ENCODE assay signal across 8 cellular contexts in the genomic region with DNA sequence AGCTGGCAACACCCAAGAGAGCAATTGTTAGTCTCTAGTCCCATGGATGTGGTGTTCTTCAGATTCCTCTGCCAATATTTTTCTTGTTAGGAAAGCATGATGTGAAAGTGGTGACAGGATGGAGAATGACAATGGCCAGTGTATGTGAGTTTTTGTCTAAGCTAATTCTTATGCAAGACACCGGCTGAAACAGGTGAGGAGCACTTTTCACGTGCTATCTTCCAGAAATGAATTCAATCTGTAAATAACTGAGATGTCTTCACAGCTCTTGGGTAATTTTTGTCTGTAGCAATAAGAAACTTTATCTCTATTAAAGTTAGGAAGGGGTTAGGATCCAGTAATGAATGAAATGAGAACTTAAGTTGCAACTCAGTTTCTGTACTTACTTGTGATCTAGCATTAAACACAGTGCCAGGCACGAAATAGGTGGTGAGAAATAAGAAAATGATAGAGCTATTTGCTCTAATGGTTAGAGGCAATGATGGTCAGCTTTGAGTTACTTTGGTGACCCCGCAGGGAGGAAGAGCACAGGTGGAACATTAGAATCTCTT. TPM values are rescaled to one million over a fixed set of nuclear protein-coding genes. Genes with fewer than 3 reads are reported as not detected.
DNase-seq lines count a peak whose midpoint lies in the region; ATAC-seq, FAIRE-seq and TF ChIP-seq lines count a peak whose summit lies in the region.

No MANE protein-coding gene starts in this region.

- H3K27ac ChIP-seq in CD8-positive, alpha-beta memory T cell (ENCODE audit: low read depth, low read length): peak overlapping the region; percentile 68
- H3K27ac ChIP-seq in H1 (ENCODE audit: low read depth, low read length): peak overlapping the region; percentile 51; the same call in 1 of the 2 replicates
- H3K27ac ChIP-seq in neutrophil: peak overlapping the region; percentile 81

- peak overlapping the region; percentile 65; the same call in 1 of the 2 replicates for H2AFZ ChIP-seq in H1 (ENCODE audit: low read length)

- H3K4me1 Mint-ChIP-seq in CD8-positive, alpha-beta memory T cell: peaks cover 49 to 59% (median 58%) of the 10 kb centered on the region in 3 donors

- POLR2A ChIA-PET in CD8-positive, alpha-beta memory T cell (lab: Charles Lee): interaction anchor here (3.8 kb wide), 1 partner anchor 128 kb away, joined by 29 read pairs; the partner anchor contains the start of gene NFE2L2
- POLR2A ChIA-PET in H1 (lab: Charles Lee; ENCODE audit: partially characterized antibody): interaction anchor here (0.8 to 2.6 kb wide), 11 partner anchors 9 to 212 kb away, joined by 3 to 11 read pairs (median 4); partner anchors contain the start of gene NFE2L2

- H3K27me3 Mint-ChIP-seq in CD8-positive, alpha-beta memory T cell: no peaks in the 10 kb centered on the region

- H3K4me1 ChIP-seq in CD8-positive, alpha-beta memory T cell (ENCODE audit: insufficient read depth, low read length): peaks cover 31% of the 10 kb centered on the region
- H3K4me1 ChIP-seq in H1 (replicated peaks in 1 of 4; ENCODE audit: control insufficient read depth in 3 of 4, insufficient read depth in 4 of 4, low read length in 3 of 4) (peaks cover 0 to 2% (median 0%) of the 10 kb centered on the region in 4 experiments; a peak in 1 of 7 replicates), neutrophil (ENCODE audit: control insufficient read depth in 1 of 2, insufficient read depth in 1 of 2, low read depth in 1 of 2, low read length in 1 of 2) (peaks cover 50 to 51% of the 10 kb centered on the region in 2 experiments)

- no peaks in the 10 kb centered on the region for H3K9me3 ChIP-seq in CD8-positive, alpha-beta memory T cell (ENCODE audit: low read length)
- H3K9me3 ChIP-seq in H1 (ENCODE audit: insufficient read depth in 2 of 2, low read depth in 1 of 2, low read length in 1 of 2): no peaks in the 10 kb centered on the region
- no peaks in the 10 kb centered on the region for H3K9me3 ChIP-seq in neutrophil

- TF ChIP-seq EP300 in H1 (IDR thresholded peaks at IDR 0.05; ENCODE audit: borderline replicate concordance in 1 of 2, low read depth in 2 of 2, low read length in 2 of 2): no peak

- peaks cover 0 to 2% of the 10 kb centered on the region in 2 experiments for H4K20me1 ChIP-seq in H1 (replicated peaks in 1 of 2; ENCODE audit: control insufficient read depth in 1 of 2, insufficient read depth in 2 of 2, low read length in 2 of 2)

- no peaks in the 10 kb centered on the region for H3K9me3 Mint-ChIP-seq in CD8-positive, alpha-beta memory T cell

- H3K4me3 Mint-ChIP-seq in CD8-positive, alpha-beta memory T cell: peak overlapping the region; percentile 83 to 95 (median 92)

- peak overlapping the region; percentile 81 for H3K18ac ChIP-seq in H1 (ENCODE audit: extremely low read depth, low read length)

- 0 out of 2 replicates have a peak, but pooled peaks cover 2% of the 10 kb centered on the region for H3K79me1 ChIP-seq in H1 (ENCODE audit: low read depth, low read length)

- CTCF ChIA-PET in CD8-positive, alpha-beta memory T cell (lab: Charles Lee): interaction anchor here (1.0 to 2.3 kb wide), 7 partner anchors 12 to 227 kb away, joined by 3 to 8 read pairs (median 4); partner anchors contain the start of gene HNRNPA3
- CTCF ChIA-PET in H1 (lab: Charles Lee; ENCODE audit: partially characterized antibody): interaction anchor here (0.8 to 1.2 kb wide), 5 partner anchors 8 to 578 kb away, joined by 3 to 4 read pairs (median 4); no protein-coding TSS in a partner anchor

- WGBS in H1 (ENCODE audit: extremely low coverage in 1 of 2, insufficient coverage in 1 of 2, insufficient read length in 1 of 2, insufficient replicate concordance in 2 of 2, low coverage in 1 of 2, low lambda C conversion rate in 2 of 2, missing lambda C conversion rate in 1 of 2), 2 experiments: 77% methylated on average over 4 of the region's 4 CpGs; no CpG with 5 or more reads in 1 of the 2 experiments

- no peak overlapping the region for H2BK5ac ChIP-seq in H1 (ENCODE audit: low read depth, low read length)

- H3K79me2 ChIP-seq in H1 (ENCODE audit: control insufficient read depth in 1 of 2, insufficient read depth in 2 of 2, low read length in 2 of 2): peaks cover 0 to 44% of the 10 kb centered on the region in 2 experiments; a peak in 3 of 4 replicates

- H3K14ac ChIP-seq in H1 (ENCODE audit: insufficient read length): no peak overlapping the region

- TF ChIP-seq CTCF in LNCaP clone FGC (IDR thresholded peaks at IDR 0.05; ENCODE audit: control insufficient read depth, extremely low read depth, insufficient read depth): no peak
- TF ChIP-seq CTCF in H1 (IDR thresholded peaks at IDR 0.05; ENCODE audit: control extremely low read depth in 1 of 3, insufficient read depth in 1 of 3, low read depth in 1 of 3, low read length in 3 of 3): no peak
- TF ChIP-seq CTCF in neutrophil (IDR thresholded peaks at IDR 0.05): no peak

- H3K4me2 ChIP-seq in H1 (ENCODE audit: insufficient read depth in 1 of 2, low read depth in 2 of 2, low read length in 2 of 2): peak overlapping the region; percentile 64 to 81

- H4K5ac ChIP-seq in H1 (ENCODE audit: insufficient read length, low read depth, low read length): no peak overlapping the region

- H3K36me3 Mint-ChIP-seq in CD8-positive, alpha-beta memory T cell: peaks cover 0 to 17% (median 9%) of the 10 kb centered on the region in 3 donors

- H2AK5ac ChIP-seq in H1 (ENCODE audit: low read depth, low read length): no peak overlapping the region

- H3K36me3 ChIP-seq in CD8-positive, alpha-beta memory T cell (ENCODE audit: insufficient read depth, low read length): no peaks in the 10 kb centered on the region
- H3K36me3 ChIP-seq in H1 (ENCODE audit: control insufficient read depth in 2 of 4, insufficient read depth in 4 of 4, low read length in 3 of 4) (no peaks in the 10 kb centered on the region), neutrophil (no peaks in the 10 kb centered on the region)

- no peak overlapping the region for H2BK120ac ChIP-seq in H1 (replicated peaks; ENCODE audit: low read depth, low read length)

- peak overlapping the region; percentile 94; the same call in 1 of the 2 replicates for H4K8ac ChIP-seq in H1 (ENCODE audit: extremely low read depth, insufficient read depth, low read length)

- H2BK15ac ChIP-seq in H1 (ENCODE audit: low read length): no peak overlapping the region

- H3K23me2 ChIP-seq in H1 (ENCODE audit: low read depth, low read length): peaks cover 9% of the 10 kb centered on the region; the same call in 1 of the 2 replicates

- ATAC-seq in HG02852 (IDR thresholded peaks at IDR 0.05; ENCODE audit: unreplicated experiment): no peak

- H3K4ac ChIP-seq in H1 (replicated peaks; ENCODE audit: insufficient read length, low read depth, low read length): peak overlapping the region; percentile 15

- no peak for TF ChIP-seq POLR2A in H1 (IDR thresholded peaks at IDR 0.05; ENCODE audit: control extremely low read depth in 1 of 2, low read depth in 2 of 2, low read length in 2 of 2)

- peak overlapping the region; percentile 59 to 97 (median 88) for H3K27ac Mint-ChIP-seq in CD8-positive, alpha-beta memory T cell

- no peak for DNase-seq in CD8-positive, alpha-beta memory T cell
- DNase-seq in LNCaP clone FGC (ENCODE audit: low read depth): no peak
- DNase-seq in H1 (ENCODE audit: low read depth in 1 of 2, low spot score in 2 of 2): no peak
- no peak for DNase-seq in stimulated activated CD4-positive, alpha-beta T cell treated with anti-CD3 and anti-CD28 coated beads, Interleukin-15, amount 100 ng/mL, for 24 hours
- DNase-seq in OCI-M1 (lab: John Stamatoyannopoulos, UW): no peak
- no peak for DNase-seq in activated effector memory CD4-positive, alpha-beta T cell treated with Interleukin-2 at 50 U/mL for 16 hours

- H3K56ac ChIP-seq in H1 (replicated peaks; ENCODE audit: insufficient read length, low read depth, low read length): no peak overlapping the region

- H2BK12ac ChIP-seq in H1 (ENCODE audit: low read depth, low read length): 0 out of 2 replicates have a peak overlapping the region, but pooled peaks have one; percentile 22

- H4K91ac ChIP-seq in H1 (replicated peaks; ENCODE audit: insufficient read length, low read length): no peak overlapping the region

- H2BK20ac ChIP-seq in H1 (ENCODE audit: low read length): no peak overlapping the region

- H3K9ac ChIP-seq in H1 (replicated peaks in 1 of 4; ENCODE audit: extremely low read depth in 1 of 4, low read depth in 3 of 4, low read length in 3 of 4): peak overlapping the region in 3 of 4 experiments; percentile 7 to 79 (median 76); a peak in 3 of 7 replicates

- FAIRE-seq in H1 (lab: Jason Lieb, UNC): no peak

- no peaks in the 10 kb centered on the region for H3K27me3 ChIP-seq in CD8-positive, alpha-beta memory T cell (ENCODE audit: insufficient read depth, low read length, poor library complexity, severe bottlenecking)
- H3K27me3 ChIP-seq in H1 (replicated peaks in 1 of 4; ENCODE audit: control insufficient read depth in 3 of 4, extremely low read depth in 1 of 4, insufficient read depth in 3 of 4, low read length in 3 of 4) (no peaks in the 10 kb centered on the region), neutrophil (no peaks in the 10 kb centered on the region)

- peak overlapping the region; percentile 86 for H3K4me3 ChIP-seq in CD8-positive, alpha-beta memory T cell (ENCODE audit: low read length)
- H3K4me3 ChIP-seq in LNCaP clone FGC (ENCODE audit: low read depth, low read length): peak overlapping the region; percentile 69
- peak overlapping the region; percentile 85 to 90 (median 87) for H3K4me3 ChIP-seq in H1 (ENCODE audit: extremely low read depth in 1 of 4, insufficient read depth in 2 of 4, low read depth in 3 of 4, low read length in 4 of 4)
- H3K4me3 ChIP-seq in neutrophil (ENCODE audit: low read depth in 1 of 2, low read length in 1 of 2): peak overlapping the region; percentile 77 to 79

- no peak for TF ChIP-seq RAD21 in H1 (IDR thresholded peaks at IDR 0.05 in 1 of 2, conservative IDR thresholded peaks at IDR 0.05 in 1 of 2; ENCODE audit: low read depth in 2 of 2, low read length in 2 of 2)

- H3K23ac ChIP-seq in H1 (ENCODE audit: insufficient read length): no peak overlapping the region

TF ChIP-seq in H1, 55 proteins besides CTCF, POLR2A, EP300 and RAD21 (continues in another document):
- TF ChIP-seq ASH2L (IDR thresholded peaks at IDR 0.05; ENCODE audit: low read length) (no peak), SIX5 (IDR thresholded peaks at IDR 0.05; ENCODE audit: low read depth, low read length) (no peak), KDM5A (IDR thresholded peaks at IDR 0.05; ENCODE audit: low read length) (no peak)

RNA-seq across cellular contexts. Expression of gene AGPS, which starts 0.7 kb away (rescaled TPM):
- 10 to 100 TPM; 64.3 to 65.1 TPM for total RNA-seq in CD8-positive, alpha-beta memory T cell
- polyA plus RNA-seq in CD8-positive, alpha-beta memory T cell: 15.5 TPM
- 57.8 and 60.0 TPM in 2 replicates for total RNA-seq in H1 (2021; fragmentation: NEBNext Ultra II Directional; extraction: Animal tissue kit (Norgen Biotek cat#: 25700))
- polyA plus RNA-seq in H1 (2011; rRNA removed): 4.0 and 7.3 TPM in 2 replicates
- polyA plus RNA-seq in H1 (2011; cell fraction: cytosol; rRNA removed): 11.4 TPM
- polyA plus RNA-seq in H1 (2011; cell fraction: nucleus; rRNA removed): 12.9 TPM
- polyA plus RNA-seq in H1 (2012, experiment 1 of 2): 18.9 to 38.0 TPM (median 21.7 TPM) in 4 replicates
- 1.9 TPM for polyA plus RNA-seq in H1 (2012, experiment 2 of 2)
- polyA plus RNA-seq in H1 (2013, experiment 1 of 2): 20.0 TPM
- 19.5 TPM for polyA plus RNA-seq in H1 (2013, experiment 2 of 2)
- polyA minus RNA-seq in H1 (2011; rRNA and poly(A)+ RNA removed): 14.4 and 24.4 TPM in 2 replicates
- polyA minus RNA-seq in H1 (2011; cell fraction: cytosol; rRNA and poly(A)+ RNA removed): 22.1 TPM
- polyA minus RNA-seq in H1 (2011; cell fraction: nucleus; rRNA and poly(A)+ RNA removed): 29.5 TPM
